In the genomic region with DNA sequence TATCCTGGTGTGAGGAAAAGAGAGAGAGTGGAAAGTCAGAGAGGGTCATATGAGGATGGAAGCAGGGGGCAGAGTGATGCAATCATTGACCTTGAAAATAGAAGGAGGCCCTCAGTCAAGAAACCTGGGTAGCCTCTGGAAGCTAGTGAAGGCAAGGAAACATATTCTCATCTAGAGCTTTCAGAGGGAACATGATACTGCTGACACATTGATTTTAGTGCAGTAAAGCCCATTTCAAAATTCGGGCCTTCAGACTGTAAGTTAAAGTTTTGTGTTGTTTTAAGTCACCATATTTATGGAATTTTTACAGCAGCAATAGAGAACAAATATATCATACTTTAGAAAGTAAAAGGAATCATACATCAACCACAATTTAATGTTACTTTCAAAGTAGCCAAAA, we compare ENCODE assay signal across 3 cellular contexts.
A peak's percentile ranks its signal among the peaks of the same experiment; 100 is the strongest.
TF ChIP-seq lines count a peak whose summit lies in the region.

No MANE protein-coding gene starts in this region.

TF ChIP-seq in HepG2, 621 proteins besides CTCF, POLR2A, EP300 and RAD21:
- TF ChIP-seq CEBPB (IDR thresholded peaks at IDR 0.05; ENCODE audit: borderline replicate concordance, low read depth, low read length) (0 out of 2 replicates have a peak, but pooled peaks have one; percentile 13), MAFK (conservative IDR thresholded peaks at IDR 0.05 in 1 of 2, IDR thresholded peaks at IDR 0.05 in 1 of 2; ENCODE audit: low read length in 2 of 2) (peak; percentile 40 to 71), MAFF (IDR thresholded peaks at IDR 0.05; ENCODE audit: low read depth, low read length) (0 out of 2 replicates have a peak, but pooled peaks have one; percentile 56), RFX5 (IDR thresholded peaks at IDR 0.05; ENCODE audit: low read depth, low read length) (no peak), CENPX (CRISPR knock-in tag; IDR thresholded peaks at IDR 0.05) (no peak)

TF ChIP-seq in IMR-90, 13 proteins besides CTCF, POLR2A, EP300 and RAD21:
- TF ChIP-seq MAFK (IDR thresholded peaks at IDR 0.05; ENCODE audit: low read depth, low read length) (peak; percentile 26; the same call in 1 of the 2 replicates), MAZ (IDR thresholded peaks at IDR 0.05; ENCODE audit: borderline replicate concordance, low read depth, low read length) (no peak), SMC3 (IDR thresholded peaks at IDR 0.05; ENCODE audit: low read depth, low read length) (no peak), CHD1 (IDR thresholded peaks at IDR 0.05; ENCODE audit: low read depth, low read length) (no peak)
- TF ChIP-seq, protein P1, sequence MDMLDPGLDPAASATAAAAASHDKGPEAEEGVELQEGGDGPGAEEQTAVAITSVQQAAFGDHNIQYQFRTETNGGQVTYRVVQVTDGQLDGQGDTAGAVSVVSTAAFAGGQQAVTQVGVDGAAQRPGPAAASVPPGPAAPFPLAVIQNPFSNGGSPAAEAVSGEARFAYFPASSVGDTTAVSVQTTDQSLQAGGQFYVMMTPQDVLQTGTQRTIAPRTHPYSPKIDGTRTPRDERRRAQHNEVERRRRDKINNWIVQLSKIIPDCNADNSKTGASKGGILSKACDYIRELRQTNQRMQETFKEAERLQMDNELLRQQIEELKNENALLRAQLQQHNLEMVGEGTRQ (IDR thresholded peaks at IDR 0.05; ENCODE audit: low read depth, low read length): no peak

TF ChIP-seq in K562, 482 proteins besides CTCF, POLR2A, EP300 and RAD21:
- TF ChIP-seq, protein P2, sequence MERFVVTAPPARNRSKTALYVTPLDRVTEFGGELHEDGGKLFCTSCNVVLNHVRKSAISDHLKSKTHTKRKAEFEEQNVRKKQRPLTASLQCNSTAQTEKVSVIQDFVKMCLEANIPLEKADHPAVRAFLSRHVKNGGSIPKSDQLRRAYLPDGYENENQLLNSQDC (CRISPR knock-in tag; IDR thresholded peaks at IDR 0.05): no peak
- no peak for TF ChIP-seq PTTG1 (tag; IDR thresholded peaks at IDR 0.05; ENCODE audit: low read depth)
- TF ChIP-seq ZNF316 (IDR thresholded peaks at IDR 0.05): peak; percentile 8; the same call in 1 of the 2 replicates
- no peak for TF ChIP-seq MEF2D (tag; conservative IDR thresholded peaks at IDR 0.05; ENCODE audit: low read depth)
- TF ChIP-seq C11orf30 (IDR thresholded peaks at IDR 0.05; ENCODE audit: low read depth): peak; percentile 9; the same call in 1 of the 2 replicates
